ENCODE assay signal across 1 cellular context in genomic region chr4:39514888-39515401, GRCh38.
A peak's percentile ranks its signal among the peaks of the same experiment; 100 is the strongest.
TF ChIP-seq lines count a peak whose summit lies in the region.

No MANE protein-coding gene starts in this region.

TF ChIP-seq in HepG2, 621 proteins besides CTCF, POLR2A, EP300 and RAD21 (continued from another document and continues in another):
- peak; percentile 14; the same call in 1 of the 2 replicates for TF ChIP-seq ZNF292 (CRISPR knock-in tag; IDR thresholded peaks at IDR 0.05; ENCODE audit: borderline replicate concordance, low read depth)
- peak; percentile 92 for TF ChIP-seq IRF2 (CRISPR knock-in tag; IDR thresholded peaks at IDR 0.05)
- TF ChIP-seq, protein P1, sequence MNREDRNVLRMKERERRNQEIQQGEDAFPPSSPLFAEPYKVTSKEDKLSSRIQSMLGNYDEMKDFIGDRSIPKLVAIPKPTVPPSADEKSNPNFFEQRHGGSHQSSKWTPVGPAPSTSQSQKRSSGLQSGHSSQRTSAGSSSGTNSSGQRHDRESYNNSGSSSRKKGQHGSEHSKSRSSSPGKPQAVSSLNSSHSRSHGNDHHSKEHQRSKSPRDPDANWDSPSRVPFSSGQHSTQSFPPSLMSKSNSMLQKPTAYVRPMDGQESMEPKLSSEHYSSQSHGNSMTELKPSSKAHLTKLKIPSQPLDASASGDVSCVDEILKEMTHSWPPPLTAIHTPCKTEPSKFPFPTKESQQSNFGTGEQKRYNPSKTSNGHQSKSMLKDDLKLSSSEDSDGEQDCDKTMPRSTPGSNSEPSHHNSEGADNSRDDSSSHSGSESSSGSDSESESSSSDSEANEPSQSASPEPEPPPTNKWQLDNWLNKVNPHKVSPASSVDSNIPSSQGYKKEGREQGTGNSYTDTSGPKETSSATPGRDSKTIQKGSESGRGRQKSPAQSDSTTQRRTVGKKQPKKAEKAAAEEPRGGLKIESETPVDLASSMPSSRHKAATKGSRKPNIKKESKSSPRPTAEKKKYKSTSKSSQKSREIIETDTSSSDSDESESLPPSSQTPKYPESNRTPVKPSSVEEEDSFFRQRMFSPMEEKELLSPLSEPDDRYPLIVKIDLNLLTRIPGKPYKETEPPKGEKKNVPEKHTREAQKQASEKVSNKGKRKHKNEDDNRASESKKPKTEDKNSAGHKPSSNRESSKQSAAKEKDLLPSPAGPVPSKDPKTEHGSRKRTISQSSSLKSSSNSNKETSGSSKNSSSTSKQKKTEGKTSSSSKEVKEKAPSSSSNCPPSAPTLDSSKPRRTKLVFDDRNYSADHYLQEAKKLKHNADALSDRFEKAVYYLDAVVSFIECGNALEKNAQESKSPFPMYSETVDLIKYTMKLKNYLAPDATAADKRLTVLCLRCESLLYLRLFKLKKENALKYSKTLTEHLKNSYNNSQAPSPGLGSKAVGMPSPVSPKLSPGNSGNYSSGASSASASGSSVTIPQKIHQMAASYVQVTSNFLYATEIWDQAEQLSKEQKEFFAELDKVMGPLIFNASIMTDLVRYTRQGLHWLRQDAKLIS (CRISPR knock-in tag; IDR thresholded peaks at IDR 0.05), result peak; percentile 68
- TF ChIP-seq ZNF496 (CRISPR knock-in tag; IDR thresholded peaks at IDR 0.05; ENCODE audit: insufficient replicate concordance), result no peak
- TF ChIP-seq YEATS2 (CRISPR knock-in tag; IDR thresholded peaks at IDR 0.05; ENCODE audit: borderline replicate concordance), result peak; percentile 62; the same call in 1 of the 2 replicates
- peak; percentile 87; the same call in 1 of the 2 replicates for TF ChIP-seq SMAD3 (CRISPR knock-in tag; IDR thresholded peaks at IDR 0.05)
- no peak for TF ChIP-seq ZNF17 (CRISPR knock-in tag; IDR thresholded peaks at IDR 0.05)
- TF ChIP-seq, protein P2, sequence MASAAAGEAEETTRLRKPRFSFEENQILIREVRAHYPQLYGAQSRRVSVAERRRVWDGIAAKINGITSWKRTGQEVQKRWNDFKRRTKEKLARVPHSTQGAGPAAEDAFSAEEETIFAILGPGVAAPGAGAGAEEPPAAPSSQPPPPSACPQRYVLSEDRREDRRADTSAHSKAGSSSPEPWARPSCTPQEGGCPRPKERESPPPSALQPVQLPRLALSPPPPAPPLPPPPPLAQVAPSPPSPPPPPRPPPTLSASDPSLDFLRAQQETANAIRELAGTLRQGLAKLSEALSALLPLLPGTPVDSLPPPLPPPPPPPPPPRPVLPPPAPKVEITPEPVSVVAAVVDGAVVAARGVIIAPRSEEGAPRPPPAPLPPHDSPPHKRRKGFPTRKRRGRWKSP (CRISPR knock-in tag; IDR thresholded peaks at IDR 0.05), result peak; percentile 51; the same call in 1 of the 2 replicates
- peak; percentile 93 for TF ChIP-seq PHF21A (CRISPR knock-in tag; IDR thresholded peaks at IDR 0.05)
- TF ChIP-seq FOXA3 (CRISPR knock-in tag; IDR thresholded peaks at IDR 0.05), result peak; percentile 98
- TF ChIP-seq, protein P3, sequence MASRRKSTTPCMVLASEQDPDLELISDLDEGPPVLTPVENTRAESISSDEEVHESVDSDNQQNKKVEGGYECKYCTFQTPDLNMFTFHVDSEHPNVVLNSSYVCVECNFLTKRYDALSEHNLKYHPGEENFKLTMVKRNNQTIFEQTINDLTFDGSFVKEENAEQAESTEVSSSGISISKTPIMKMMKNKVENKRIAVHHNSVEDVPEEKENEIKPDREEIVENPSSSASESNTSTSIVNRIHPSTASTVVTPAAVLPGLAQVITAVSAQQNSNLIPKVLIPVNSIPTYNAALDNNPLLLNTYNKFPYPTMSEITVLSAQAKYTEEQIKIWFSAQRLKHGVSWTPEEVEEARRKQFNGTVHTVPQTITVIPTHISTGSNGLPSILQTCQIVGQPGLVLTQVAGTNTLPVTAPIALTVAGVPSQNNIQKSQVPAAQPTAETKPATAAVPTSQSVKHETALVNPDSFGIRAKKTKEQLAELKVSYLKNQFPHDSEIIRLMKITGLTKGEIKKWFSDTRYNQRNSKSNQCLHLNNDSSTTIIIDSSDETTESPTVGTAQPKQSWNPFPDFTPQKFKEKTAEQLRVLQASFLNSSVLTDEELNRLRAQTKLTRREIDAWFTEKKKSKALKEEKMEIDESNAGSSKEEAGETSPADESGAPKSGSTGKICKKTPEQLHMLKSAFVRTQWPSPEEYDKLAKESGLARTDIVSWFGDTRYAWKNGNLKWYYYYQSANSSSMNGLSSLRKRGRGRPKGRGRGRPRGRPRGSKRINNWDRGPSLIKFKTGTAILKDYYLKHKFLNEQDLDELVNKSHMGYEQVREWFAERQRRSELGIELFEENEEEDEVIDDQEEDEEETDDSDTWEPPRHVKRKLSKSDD (CRISPR knock-in tag; IDR thresholded peaks at IDR 0.05; ENCODE audit: low read depth), result peak; percentile 73; the same call in 1 of the 2 replicates
- TF ChIP-seq, protein P4, sequence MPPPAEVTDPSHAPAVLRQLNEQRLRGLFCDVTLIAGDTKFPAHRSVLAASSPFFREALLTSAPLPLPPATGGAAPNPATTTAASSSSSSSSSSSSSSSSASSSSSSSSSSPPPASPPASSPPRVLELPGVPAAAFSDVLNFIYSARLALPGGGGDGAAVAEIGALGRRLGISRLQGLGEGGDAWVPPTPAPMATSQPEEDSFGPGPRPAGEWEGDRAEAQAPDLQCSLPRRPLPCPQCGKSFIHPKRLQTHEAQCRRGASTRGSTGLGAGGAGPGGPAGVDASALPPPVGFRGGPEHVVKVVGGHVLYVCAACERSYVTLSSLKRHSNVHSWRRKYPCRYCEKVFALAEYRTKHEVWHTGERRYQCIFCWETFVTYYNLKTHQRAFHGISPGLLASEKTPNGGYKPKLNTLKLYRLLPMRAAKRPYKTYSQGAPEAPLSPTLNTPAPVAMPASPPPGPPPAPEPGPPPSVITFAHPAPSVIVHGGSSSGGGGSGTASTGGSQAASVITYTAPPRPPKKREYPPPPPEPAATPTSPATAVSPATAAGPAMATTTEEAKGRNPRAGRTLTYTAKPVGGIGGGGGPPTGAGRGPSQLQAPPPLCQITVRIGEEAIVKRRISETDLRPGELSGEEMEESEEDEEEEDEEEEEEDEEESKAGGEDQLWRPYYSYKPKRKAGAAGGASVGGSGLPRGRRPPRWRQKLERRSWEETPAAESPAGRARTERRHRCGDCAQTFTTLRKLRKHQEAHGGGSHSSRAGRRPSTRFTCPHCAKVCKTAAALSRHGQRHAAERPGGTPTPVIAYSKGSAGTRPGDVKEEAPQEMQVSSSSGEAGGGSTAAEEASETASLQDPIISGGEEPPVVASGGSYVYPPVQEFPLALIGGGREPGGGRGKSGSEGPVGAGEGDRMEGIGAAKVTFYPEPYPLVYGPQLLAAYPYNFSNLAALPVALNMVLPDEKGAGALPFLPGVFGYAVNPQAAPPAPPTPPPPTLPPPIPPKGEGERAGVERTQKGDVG (CRISPR knock-in tag; IDR thresholded peaks at IDR 0.05; ENCODE audit: borderline replicate concordance), result peak; percentile 81; the same call in 1 of the 2 replicates
- TF ChIP-seq KDM3A (CRISPR knock-in tag; IDR thresholded peaks at IDR 0.05; ENCODE audit: low read depth), result peak; percentile 87; the same call in 1 of the 2 replicates
- TF ChIP-seq ZNF709 (CRISPR knock-in tag; IDR thresholded peaks at IDR 0.05), result peak; percentile 40; the same call in 1 of the 2 replicates
- TF ChIP-seq HNF1B (CRISPR knock-in tag; IDR thresholded peaks at IDR 0.05), result peak; percentile 99
- TF ChIP-seq, protein P5, sequence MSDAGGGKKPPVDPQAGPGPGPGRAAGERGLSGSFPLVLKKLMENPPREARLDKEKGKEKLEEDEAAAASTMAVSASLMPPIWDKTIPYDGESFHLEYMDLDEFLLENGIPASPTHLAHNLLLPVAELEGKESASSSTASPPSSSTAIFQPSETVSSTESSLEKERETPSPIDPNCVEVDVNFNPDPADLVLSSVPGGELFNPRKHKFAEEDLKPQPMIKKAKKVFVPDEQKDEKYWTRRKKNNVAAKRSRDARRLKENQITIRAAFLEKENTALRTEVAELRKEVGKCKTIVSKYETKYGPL (CRISPR knock-in tag; IDR thresholded peaks at IDR 0.05), result peak; percentile 91; the same call in 1 of the 2 replicates
- TF ChIP-seq ZNF180 (CRISPR knock-in tag; IDR thresholded peaks at IDR 0.05; ENCODE audit: borderline replicate concordance, low read depth), result no peak
- TF ChIP-seq FOXC1 (CRISPR knock-in tag; IDR thresholded peaks at IDR 0.05; ENCODE audit: borderline replicate concordance), result no peak
- no peak for TF ChIP-seq SP4 (CRISPR knock-in tag; IDR thresholded peaks at IDR 0.05)
- TF ChIP-seq YEATS4 (CRISPR knock-in tag; IDR thresholded peaks at IDR 0.05; ENCODE audit: borderline replicate concordance), result 0 out of 2 replicates have a peak, but pooled peaks have one; percentile 59
- TF ChIP-seq KDM5A (IDR thresholded peaks at IDR 0.05; ENCODE audit: borderline replicate concordance, low read length), result no peak
- TF ChIP-seq ZNF251 (CRISPR knock-in tag; IDR thresholded peaks at IDR 0.05), result no peak
- peak; percentile 74 for TF ChIP-seq ESRRA (CRISPR knock-in tag; IDR thresholded peaks at IDR 0.05; ENCODE audit: low read depth)
- peak; percentile 85; the same call in 1 of the 2 replicates for TF ChIP-seq TOE1 (CRISPR knock-in tag; IDR thresholded peaks at IDR 0.05)
- peak; percentile 65; the same call in 1 of the 2 replicates for TF ChIP-seq SALL2 (CRISPR knock-in tag; IDR thresholded peaks at IDR 0.05)
- no peak for TF ChIP-seq PCBP1 (IDR thresholded peaks at IDR 0.05; ENCODE audit: borderline replicate concordance, low read depth, low read length)
- peak; percentile 70; the same call in 1 of the 2 replicates for TF ChIP-seq ZFP90 (CRISPR knock-in tag; IDR thresholded peaks at IDR 0.05; ENCODE audit: borderline replicate concordance)
- TF ChIP-seq, protein P6, sequence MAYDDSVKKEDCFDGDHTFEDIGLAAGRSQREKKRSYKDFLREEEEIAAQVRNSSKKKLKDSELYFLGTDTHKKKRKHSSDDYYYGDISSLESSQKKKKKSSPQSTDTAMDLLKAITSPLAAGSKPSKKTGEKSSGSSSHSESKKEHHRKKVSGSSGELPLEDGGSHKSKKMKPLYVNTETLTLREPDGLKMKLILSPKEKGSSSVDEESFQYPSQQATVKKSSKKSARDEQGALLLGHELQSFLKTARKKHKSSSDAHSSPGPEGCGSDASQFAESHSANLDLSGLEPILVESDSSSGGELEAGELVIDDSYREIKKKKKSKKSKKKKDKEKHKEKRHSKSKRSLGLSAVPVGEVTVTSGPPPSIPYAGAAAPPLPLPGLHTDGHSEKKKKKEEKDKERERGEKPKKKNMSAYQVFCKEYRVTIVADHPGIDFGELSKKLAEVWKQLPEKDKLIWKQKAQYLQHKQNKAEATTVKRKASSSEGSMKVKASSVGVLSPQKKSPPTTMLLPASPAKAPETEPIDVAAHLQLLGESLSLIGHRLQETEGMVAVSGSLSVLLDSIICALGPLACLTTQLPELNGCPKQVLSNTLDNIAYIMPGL (CRISPR knock-in tag; IDR thresholded peaks at IDR 0.05; ENCODE audit: borderline replicate concordance in 1 of 2, low read depth in 1 of 2), result peak in 1 of 2 experiments; percentile 77; a peak in 1 of 4 replicates
- TF ChIP-seq, protein P7, sequence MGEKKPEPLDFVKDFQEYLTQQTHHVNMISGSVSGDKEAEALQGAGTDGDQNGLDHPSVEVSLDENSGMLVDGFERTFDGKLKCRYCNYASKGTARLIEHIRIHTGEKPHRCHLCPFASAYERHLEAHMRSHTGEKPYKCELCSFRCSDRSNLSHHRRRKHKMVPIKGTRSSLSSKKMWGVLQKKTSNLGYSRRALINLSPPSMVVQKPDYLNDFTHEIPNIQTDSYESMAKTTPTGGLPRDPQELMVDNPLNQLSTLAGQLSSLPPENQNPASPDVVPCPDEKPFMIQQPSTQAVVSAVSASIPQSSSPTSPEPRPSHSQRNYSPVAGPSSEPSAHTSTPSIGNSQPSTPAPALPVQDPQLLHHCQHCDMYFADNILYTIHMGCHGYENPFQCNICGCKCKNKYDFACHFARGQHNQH (CRISPR knock-in tag; IDR thresholded peaks at IDR 0.05), result peak; percentile 95
- no peak for TF ChIP-seq ZUFSP (CRISPR knock-in tag; IDR thresholded peaks at IDR 0.05; ENCODE audit: borderline replicate concordance)
- no peak for TF ChIP-seq ZZZ3 (CRISPR knock-in tag; IDR thresholded peaks at IDR 0.05; ENCODE audit: borderline replicate concordance)
- peak; percentile 98 for TF ChIP-seq GATAD2A (CRISPR knock-in tag; IDR thresholded peaks at IDR 0.05)
- TF ChIP-seq ZNF10 (CRISPR knock-in tag; IDR thresholded peaks at IDR 0.05; ENCODE audit: borderline replicate concordance, low read depth), result no peak
- TF ChIP-seq THAP11 (CRISPR knock-in tag; IDR thresholded peaks at IDR 0.05), result peak; percentile 65
- no peak for TF ChIP-seq SUZ12 (IDR thresholded peaks at IDR 0.05; ENCODE audit: low read depth, low read length)
- TF ChIP-seq ZNF772 (CRISPR knock-in tag; IDR thresholded peaks at IDR 0.05), result 0 out of 2 replicates have a peak, but pooled peaks have one; percentile 52
